1 cellular context compared by ENCODE assay signal in the genomic region with DNA sequence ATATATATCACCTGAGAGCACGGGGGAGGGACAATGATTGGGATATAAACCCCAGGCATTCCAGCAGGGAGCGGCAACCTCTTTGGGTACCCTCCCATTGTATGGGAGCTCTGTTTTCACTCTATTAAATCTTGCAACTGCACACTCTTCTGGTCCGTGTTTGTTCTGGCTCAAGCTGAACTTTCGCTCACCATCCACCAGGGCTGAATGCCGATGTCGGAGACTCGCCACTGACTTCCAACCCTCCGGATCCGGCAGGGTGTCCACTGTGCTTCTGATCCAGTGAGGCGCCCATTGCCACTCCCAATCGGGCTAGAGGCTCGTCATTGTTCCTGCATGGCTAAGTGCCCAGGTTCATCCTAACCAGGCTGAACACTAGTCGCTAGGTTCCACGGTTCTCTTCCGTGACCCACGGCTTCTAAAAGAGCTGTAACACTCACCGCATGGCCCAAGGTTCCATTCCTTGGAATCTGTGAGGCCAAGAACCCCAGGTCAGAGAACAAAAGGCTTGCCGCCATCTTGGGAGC. TPM values are rescaled to one million over a fixed set of nuclear protein-coding genes. Genes with fewer than 3 reads are reported as not detected.
"Had no signal": no experiment of that assay in that cellular context is flagged by ENCODE, and none has a peak within 500 bp of the region (broad histone marks: within the 10 kb centered on the region; RNA-seq: fewer than 3 reads in every experiment).

No MANE protein-coding gene starts in this region.

RNA-seq across cellular contexts. Expression of a gene that starts 48.6 kb away (rescaled TPM):
- total RNA-seq: GM23248 had no signal
- polyA plus RNA-seq: GM23248 had no signal
